15 cellular contexts compared by ENCODE assay signal in genomic region chr20:62052842-62053464, GRCh38.
"Had no signal": no experiment of that assay in that cellular context is flagged by ENCODE, and none has a peak within 500 bp of the region (broad histone marks: within the 10 kb centered on the region; RNA-seq: fewer than 3 reads in every experiment).

No MANE protein-coding gene starts in this region.

- ATAC-seq: activated CD4-positive, alpha-beta T cell treated with anti-CD3 and anti-CD28 coated beads for 36 hours; activated CD8-positive, alpha-beta T cell treated with anti-CD3 and anti-CD28 coated beads for 36 hours; activated T-helper 17 cell treated with anti-CD3 and anti-CD28 coated beads, Interleukin-2, amount 50 U/mL, for 72 hours; left lobe of liver had no signal

- H3K4me3 ChIP-seq: esophagus muscularis mucosa, SJSA1, tibial nerve had no signal

- H3K9me3 Mint-ChIP-seq: activated CD8-positive, alpha-beta T cell treated with anti-CD3 and anti-CD28 coated beads for 36 hours; activated naive CD4-positive, alpha-beta T cell treated with anti-CD3 and anti-CD28 coated beads, Interleukin-2, amount 50 U/mL, for 24 hours; activated T-helper 17 cell treated with anti-CD3 and anti-CD28 coated beads, Interleukin-2, amount 50 U/mL, for 72 hours; memory B cell; nephron had no signal

- H3K36me3 Mint-ChIP-seq: activated naive CD4-positive, alpha-beta T cell treated with anti-CD3 and anti-CD28 coated beads, Interleukin-2, amount 50 U/mL, for 24 hours had no signal

- H3K4me1 ChIP-seq: SJSA1 had no signal

- H3K27me3 ChIP-seq: esophagus muscularis mucosa, SJSA1, tibial nerve had no signal

- H3K27me3 Mint-ChIP-seq: activated CD4-positive, alpha-beta T cell treated with anti-CD3 and anti-CD28 coated beads for 36 hours; activated CD8-positive, alpha-beta T cell treated with anti-CD3 and anti-CD28 coated beads for 36 hours; activated naive CD4-positive, alpha-beta T cell treated with anti-CD3 and anti-CD28 coated beads, Interleukin-2, amount 50 U/mL, for 24 hours; activated T-helper 17 cell treated with anti-CD3 and anti-CD28 coated beads, Interleukin-2, amount 50 U/mL, for 72 hours; memory B cell had no signal

- H3K27ac ChIP-seq: esophagus muscularis mucosa, SJSA1, tibial nerve, VCaP had no signal

- H3K9me3 ChIP-seq: esophagus muscularis mucosa, SJSA1, tibial nerve had no signal

- H3K4me3 Mint-ChIP-seq: activated CD4-positive, alpha-beta T cell treated with anti-CD3 and anti-CD28 coated beads for 36 hours; activated CD8-positive, alpha-beta T cell treated with anti-CD3 and anti-CD28 coated beads for 36 hours; activated naive CD4-positive, alpha-beta T cell treated with anti-CD3 and anti-CD28 coated beads, Interleukin-2, amount 50 U/mL, for 24 hours; activated T-helper 17 cell treated with anti-CD3 and anti-CD28 coated beads, Interleukin-2, amount 50 U/mL, for 72 hours; memory B cell; nephron had no signal

- H3K27ac Mint-ChIP-seq: activated CD4-positive, alpha-beta T cell treated with anti-CD3 and anti-CD28 coated beads for 36 hours; activated CD8-positive, alpha-beta T cell treated with anti-CD3 and anti-CD28 coated beads for 36 hours; activated naive CD4-positive, alpha-beta T cell treated with anti-CD3 and anti-CD28 coated beads, Interleukin-2, amount 50 U/mL, for 24 hours; activated T-helper 17 cell treated with anti-CD3 and anti-CD28 coated beads, Interleukin-2, amount 50 U/mL, for 72 hours; memory B cell; nephron had no signal

- DNase-seq: activated CD4-positive, alpha-beta T cell treated with anti-CD3 and anti-CD28 coated beads for 36 hours; activated CD8-positive, alpha-beta memory T cell treated with anti-CD3 and anti-CD28 coated beads, Interleukin-2, amount 50 U/mL, for 4 hours; activated CD8-positive, alpha-beta T cell treated with anti-CD3 and anti-CD28 coated beads for 36 hours; stimulated activated CD4-positive, alpha-beta T cell treated with anti-CD3 and anti-CD28 coated beads, Interleukin-4, amount 100 ng/mL, for 24 hours; SW 1271; T1000 had no signal

- H3K36me3 ChIP-seq: SJSA1 had no signal
